ENCODE assay signal across 1 cellular context in genomic region chr1:204426474-204426873, GRCh38.
A peak's percentile ranks its signal among the peaks of the same experiment; 100 is the strongest.
TF ChIP-seq lines count a peak whose summit lies in the region.

No MANE protein-coding gene starts in this region.

TF ChIP-seq in K562, 482 proteins besides CTCF, POLR2A, EP300 and RAD21:
- peak; percentile 31 to 81; a peak in 3 of 4 replicates for TF ChIP-seq TRIM24 (IDR thresholded peaks at IDR 0.05)
- TF ChIP-seq CBX3 (IDR thresholded peaks at IDR 0.05; ENCODE audit: borderline replicate concordance in 1 of 2, low read length in 2 of 2): 0 out of 3 replicates have a peak, but pooled peaks of 1 of the 2 experiments have one; percentile 19
- TF ChIP-seq EGR1 (conservative IDR thresholded peaks at IDR 0.05): no peak
- no peak for TF ChIP-seq FUS (optimal IDR thresholded peaks at IDR 0.05; ENCODE audit: low read depth, low read length)
- TF ChIP-seq ZNF76 (CRISPR knock-in tag; IDR thresholded peaks at IDR 0.05; ENCODE audit: borderline replicate concordance): no peak
- peak; percentile 92 for TF ChIP-seq ZNF316 (IDR thresholded peaks at IDR 0.05)
- TF ChIP-seq ERF (CRISPR knock-in tag; IDR thresholded peaks at IDR 0.05): no peak
- no peak for TF ChIP-seq SMARCC2 (IDR thresholded peaks at IDR 0.05; ENCODE audit: low read depth)
- no peak for TF ChIP-seq POLR2B (IDR thresholded peaks at IDR 0.05; ENCODE audit: low read depth, partially characterized antibody)
- no peak for TF ChIP-seq MED1 (CRISPR knock-in tag; IDR thresholded peaks at IDR 0.05; ENCODE audit: borderline replicate concordance)
- no peak for TF ChIP-seq TCF15 (CRISPR knock-in tag; IDR thresholded peaks at IDR 0.05)
- peak; percentile 74; the same call in 1 of the 2 replicates for TF ChIP-seq TRIM28 (IDR thresholded peaks at IDR 0.05)
- no peak for TF ChIP-seq HNRNPLL (IDR thresholded peaks at IDR 0.05; ENCODE audit: low read depth, low read length, poor library complexity, severe bottlenecking)
- no peak for TF ChIP-seq MEF2D (tag; conservative IDR thresholded peaks at IDR 0.05; ENCODE audit: low read depth)
- no peak for TF ChIP-seq FIP1L1 (IDR thresholded peaks at IDR 0.05; ENCODE audit: low read depth, low read length, poor library complexity, severe bottlenecking)
- TF ChIP-seq TCF7L2 (IDR thresholded peaks at IDR 0.05; ENCODE audit: low read depth, low read length): no peak
- TF ChIP-seq ARID2 (IDR thresholded peaks at IDR 0.05): no peak
- no peak for TF ChIP-seq CREBBP (IDR thresholded peaks at IDR 0.05; ENCODE audit: low read depth, low read length)
- no peak for TF ChIP-seq ZNF282 (CRISPR knock-in tag; IDR thresholded peaks at IDR 0.05)
- TF ChIP-seq ZNF318 (IDR thresholded peaks at IDR 0.05; ENCODE audit: borderline replicate concordance in 1 of 2, low read depth in 1 of 2): no peak
- TF ChIP-seq CREB5 (CRISPR knock-in tag; IDR thresholded peaks at IDR 0.05): no peak
- no peak for TF ChIP-seq KLF16 (IDR thresholded peaks at IDR 0.05)
- no peak for TF ChIP-seq CBFA2T3 (IDR thresholded peaks at IDR 0.05)
